In genomic region chr5:103283869-103284268, GRCh38 we compare ENCODE assay signal across 27 cellular contexts.
"Had no signal": no experiment of that assay in that cellular context is flagged by ENCODE, and none has a peak within 500 bp of the region (broad histone marks: within the 10 kb centered on the region; RNA-seq: fewer than 3 reads in every experiment).

No MANE protein-coding gene starts in this region.

- H3K4me1 ChIP-seq: body of pancreas, esophagus muscularis mucosa, foreskin keratinocyte, gastrocnemius medialis had no signal

- H3K4me1 Mint-ChIP-seq: activated naive CD4-positive, alpha-beta T cell treated with anti-CD3 and anti-CD28 coated beads, Interleukin-2, amount 50 U/mL, for 24 hours; activated naive CD8-positive, alpha-beta T cell treated with anti-CD3 and anti-CD28 coated beads for 36 hours; activated naive CD8-positive, alpha-beta T cell treated with anti-CD3 and anti-CD28 coated beads, Interleukin-2, amount 50 U/mL, for 24 hours; activated T-helper 17 cell treated with anti-CD3 and anti-CD28 coated beads, Interleukin-2, amount 50 U/mL, for 72 hours; central memory CD8-positive, alpha-beta T cell had no signal

- ATAC-seq: activated CD8-positive, alpha-beta T cell treated with anti-CD3 and anti-CD28 coated beads for 36 hours; activated naive CD8-positive, alpha-beta T cell treated with anti-CD3 and anti-CD28 coated beads, Interleukin-2, amount 50 U/mL, for 24 hours; activated T-cell treated with anti-CD3 and anti-CD28 coated beads, Interleukin-2, amount 50 U/mL, for 4 hours; activated T-helper 17 cell treated with anti-CD3 and anti-CD28 coated beads, Interleukin-2, amount 50 U/mL, for 72 hours; body of pancreas; foreskin keratinocyte; gastrocnemius medialis had no signal

- H3K9me3 ChIP-seq: adrenal gland, body of pancreas, esophagus muscularis mucosa, gastrocnemius medialis had no signal

- H3K4me3 Mint-ChIP-seq: activated CD8-positive, alpha-beta T cell treated with anti-CD3 and anti-CD28 coated beads for 36 hours; activated naive CD4-positive, alpha-beta T cell treated with anti-CD3 and anti-CD28 coated beads for 36 hours; activated naive CD4-positive, alpha-beta T cell treated with anti-CD3 and anti-CD28 coated beads, Interleukin-2, amount 50 U/mL, for 24 hours; activated naive CD8-positive, alpha-beta T cell treated with anti-CD3 and anti-CD28 coated beads for 36 hours; activated naive CD8-positive, alpha-beta T cell treated with anti-CD3 and anti-CD28 coated beads, Interleukin-2, amount 50 U/mL, for 24 hours; activated T-cell treated with anti-CD3 and anti-CD28 coated beads, Interleukin-2, amount 50 U/mL, for 4 hours; activated T-helper 17 cell treated with anti-CD3 and anti-CD28 coated beads, Interleukin-2, amount 50 U/mL, for 72 hours; central memory CD8-positive, alpha-beta T cell; dendritic cell treated with granulocyte-macrophage colony-stimulating factor and Interleukin-4, amounts not matched to agents 40 ng/mL and 50 ng/mL, for 4 days had no signal

- H3K9me3 Mint-ChIP-seq: activated CD8-positive, alpha-beta T cell treated with anti-CD3 and anti-CD28 coated beads for 36 hours; activated naive CD4-positive, alpha-beta T cell treated with anti-CD3 and anti-CD28 coated beads for 36 hours; activated naive CD4-positive, alpha-beta T cell treated with anti-CD3 and anti-CD28 coated beads, Interleukin-2, amount 50 U/mL, for 24 hours; activated naive CD8-positive, alpha-beta T cell treated with anti-CD3 and anti-CD28 coated beads for 36 hours; activated naive CD8-positive, alpha-beta T cell treated with anti-CD3 and anti-CD28 coated beads, Interleukin-2, amount 50 U/mL, for 24 hours; activated T-cell treated with anti-CD3 and anti-CD28 coated beads, Interleukin-2, amount 50 U/mL, for 4 hours; activated T-helper 17 cell treated with anti-CD3 and anti-CD28 coated beads, Interleukin-2, amount 50 U/mL, for 72 hours; central memory CD8-positive, alpha-beta T cell; dendritic cell treated with granulocyte-macrophage colony-stimulating factor and Interleukin-4, amounts not matched to agents 40 ng/mL and 50 ng/mL, for 4 days had no signal

- H3K36me3 Mint-ChIP-seq: activated naive CD4-positive, alpha-beta T cell treated with anti-CD3 and anti-CD28 coated beads, Interleukin-2, amount 50 U/mL, for 24 hours; activated naive CD8-positive, alpha-beta T cell treated with anti-CD3 and anti-CD28 coated beads for 36 hours had no signal

- H3K27ac Mint-ChIP-seq: activated CD8-positive, alpha-beta T cell treated with anti-CD3 and anti-CD28 coated beads for 36 hours; activated naive CD4-positive, alpha-beta T cell treated with anti-CD3 and anti-CD28 coated beads for 36 hours; activated naive CD4-positive, alpha-beta T cell treated with anti-CD3 and anti-CD28 coated beads, Interleukin-2, amount 50 U/mL, for 24 hours; activated naive CD8-positive, alpha-beta T cell treated with anti-CD3 and anti-CD28 coated beads for 36 hours; activated naive CD8-positive, alpha-beta T cell treated with anti-CD3 and anti-CD28 coated beads, Interleukin-2, amount 50 U/mL, for 24 hours; activated T-helper 17 cell treated with anti-CD3 and anti-CD28 coated beads, Interleukin-2, amount 50 U/mL, for 72 hours; dendritic cell treated with granulocyte-macrophage colony-stimulating factor and Interleukin-4, amounts not matched to agents 40 ng/mL and 50 ng/mL, for 4 days had no signal

- H3K27ac ChIP-seq: adrenal gland, body of pancreas, coronary artery, esophagus muscularis mucosa, foreskin keratinocyte, gastrocnemius medialis had no signal

- H3K36me3 ChIP-seq: adrenal gland, esophagus muscularis mucosa, gastrocnemius medialis had no signal

- H3K27me3 Mint-ChIP-seq: activated CD8-positive, alpha-beta T cell treated with anti-CD3 and anti-CD28 coated beads for 36 hours; activated naive CD4-positive, alpha-beta T cell treated with anti-CD3 and anti-CD28 coated beads, Interleukin-2, amount 50 U/mL, for 24 hours; activated naive CD8-positive, alpha-beta T cell treated with anti-CD3 and anti-CD28 coated beads for 36 hours; activated naive CD8-positive, alpha-beta T cell treated with anti-CD3 and anti-CD28 coated beads, Interleukin-2, amount 50 U/mL, for 24 hours; activated T-helper 17 cell treated with anti-CD3 and anti-CD28 coated beads, Interleukin-2, amount 50 U/mL, for 72 hours; central memory CD8-positive, alpha-beta T cell; dendritic cell treated with granulocyte-macrophage colony-stimulating factor and Interleukin-4, amounts not matched to agents 40 ng/mL and 50 ng/mL, for 4 days had no signal

- DNase-seq: activated CD4-positive, alpha-beta T cell treated with anti-CD3 and anti-CD28 coated beads for 48 hours; activated CD4-positive, alpha-beta T cell treated with anti-CD3 and anti-CD28 coated beads, Interleukin-2, amount 50 U/mL, for 1 hour; activated CD4-positive, alpha-beta T cell treated with anti-CD3 and anti-CD28 coated beads, Interleukin-2, amount 50 U/mL, for 48 hours; activated CD8-positive, alpha-beta memory T cell treated with anti-CD3 and anti-CD28 coated beads for 24 hours; activated CD8-positive, alpha-beta T cell treated with anti-CD3 and anti-CD28 coated beads for 36 hours; activated effector memory CD4-positive, alpha-beta T cell treated with Interleukin-2 at 50 U/mL for 16 hours; activated naive CD4-positive, alpha-beta T cell treated with anti-CD3 and anti-CD28 coated beads for 36 hours; activated naive CD8-positive, alpha-beta T cell treated with anti-CD3 and anti-CD28 coated beads for 36 hours; activated naive CD8-positive, alpha-beta T cell treated with anti-CD3 and anti-CD28 coated beads, Interleukin-2, amount 50 U/mL, for 24 hours; activated T-cell treated with anti-CD3 and anti-CD28 coated beads, Interleukin-2, amount 50 U/mL, for 4 hours; adrenal gland; amygdala; aorta; body of pancreas; dorsolateral prefrontal cortex; effector memory CD4-positive, alpha-beta T cell; erythroblast; foreskin keratinocyte; gastrocnemius medialis; glutamatergic neuron; T-helper 2 cell had no signal

- H3K4me3 ChIP-seq: adrenal gland, body of pancreas, coronary artery, dorsolateral prefrontal cortex, esophagus muscularis mucosa, gastrocnemius medialis had no signal

- H3K27me3 ChIP-seq: adrenal gland, body of pancreas, dorsolateral prefrontal cortex, esophagus muscularis mucosa, foreskin keratinocyte, gastrocnemius medialis had no signal
